1 cellular context compared by ENCODE assay signal in the genomic region with DNA sequence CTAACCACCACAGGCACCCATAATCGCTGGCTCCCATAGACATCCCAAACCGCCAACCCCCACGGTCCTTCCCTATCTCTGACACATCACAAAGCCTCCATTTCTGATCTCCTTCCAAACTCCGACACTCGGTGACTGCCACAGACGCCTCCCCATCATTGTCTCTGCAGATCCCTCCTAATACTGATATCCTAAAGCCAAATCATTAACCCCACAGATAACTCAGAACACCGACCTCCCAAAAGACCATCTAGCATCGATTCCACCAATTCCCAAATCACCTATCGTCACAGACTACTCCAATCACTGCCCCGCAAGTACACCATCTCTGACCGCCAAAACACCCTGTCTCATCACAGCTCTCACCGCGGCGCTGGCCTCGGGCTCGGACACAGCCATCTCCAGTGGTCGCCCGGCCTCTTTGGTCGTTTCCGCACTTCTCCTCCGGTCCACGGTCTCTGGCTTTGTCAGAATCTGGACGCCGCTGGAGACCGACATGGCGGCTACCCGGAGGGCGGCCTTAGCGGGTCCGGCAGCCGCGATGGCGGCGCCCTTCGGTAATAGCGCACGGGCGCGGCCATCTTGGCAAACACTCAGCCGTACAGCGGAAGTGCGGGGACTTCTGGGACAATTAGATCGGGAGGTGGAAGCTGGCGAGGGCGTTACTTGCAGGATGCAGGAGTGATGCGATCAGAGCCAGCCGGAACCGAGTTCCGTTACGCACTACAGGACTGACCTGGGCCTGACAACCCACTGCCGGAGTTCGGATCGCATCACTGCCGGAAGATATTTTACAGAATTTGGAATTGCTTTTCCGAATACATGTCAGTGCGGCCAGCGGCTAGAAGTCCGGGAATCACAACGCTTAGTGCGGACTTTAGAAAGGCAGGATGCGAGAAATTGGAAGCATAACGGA.
A peak's percentile ranks its signal among the peaks of the same experiment; 100 is the strongest.
TF ChIP-seq lines count a peak whose summit lies in the region.

Gene ZFP37 (minus strand): TSS at position 534 of the 916 bp plus-strand sequence. CDS start 36 bp downstream, at position 498.

TF ChIP-seq in SK-N-SH treated with all-trans-retinoic acid at 6 μM for 48 hours, 23 proteins besides CTCF, POLR2A, EP300 and RAD21 (continued from another document):
- TF ChIP-seq TOX (CRISPR knock-in tag; IDR thresholded peaks at IDR 0.05; ENCODE audit: borderline replicate concordance) (no peak), ZC3H10 (CRISPR knock-in tag; IDR thresholded peaks at IDR 0.05) (no peak), ISL1 (CRISPR knock-in tag; IDR thresholded peaks at IDR 0.05) (no peak), SNAI2 (CRISPR knock-in tag; IDR thresholded peaks at IDR 0.05) (no peak), TCF4 (CRISPR knock-in tag; IDR thresholded peaks at IDR 0.05; ENCODE audit: borderline replicate concordance) (no peak), GLIS3 (CRISPR knock-in tag; IDR thresholded peaks at IDR 0.05) (0 out of 2 replicates have a peak, but pooled peaks have one; percentile 65), CSDC2 (CRISPR knock-in tag; IDR thresholded peaks at IDR 0.05) (peak; percentile 92), BACH2 (CRISPR knock-in tag; IDR thresholded peaks at IDR 0.05; ENCODE audit: borderline replicate concordance) (no peak), PATZ1 (CRISPR knock-in tag; IDR thresholded peaks at IDR 0.05; ENCODE audit: borderline replicate concordance) (no peak)
- TF ChIP-seq, protein P1, sequence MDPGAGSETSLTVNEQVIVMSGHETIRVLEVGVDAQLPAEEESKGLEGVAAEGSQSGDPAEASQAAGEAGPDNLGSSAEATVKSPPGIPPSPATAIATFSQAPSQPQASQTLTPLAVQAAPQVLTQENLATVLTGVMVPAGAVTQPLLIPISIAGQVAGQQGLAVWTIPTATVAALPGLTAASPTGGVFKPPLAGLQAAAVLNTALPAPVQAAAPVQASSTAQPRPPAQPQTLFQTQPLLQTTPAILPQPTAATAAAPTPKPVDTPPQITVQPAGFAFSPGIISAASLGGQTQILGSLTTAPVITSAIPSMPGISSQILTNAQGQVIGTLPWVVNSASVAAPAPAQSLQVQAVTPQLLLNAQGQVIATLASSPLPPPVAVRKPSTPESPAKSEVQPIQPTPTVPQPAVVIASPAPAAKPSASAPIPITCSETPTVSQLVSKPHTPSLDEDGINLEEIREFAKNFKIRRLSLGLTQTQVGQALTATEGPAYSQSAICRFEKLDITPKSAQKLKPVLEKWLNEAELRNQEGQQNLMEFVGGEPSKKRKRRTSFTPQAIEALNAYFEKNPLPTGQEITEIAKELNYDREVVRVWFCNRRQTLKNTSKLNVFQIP (CRISPR knock-in tag; IDR thresholded peaks at IDR 0.05; ENCODE audit: borderline replicate concordance, low read depth), result no peak
- TF ChIP-seq, protein P2, sequence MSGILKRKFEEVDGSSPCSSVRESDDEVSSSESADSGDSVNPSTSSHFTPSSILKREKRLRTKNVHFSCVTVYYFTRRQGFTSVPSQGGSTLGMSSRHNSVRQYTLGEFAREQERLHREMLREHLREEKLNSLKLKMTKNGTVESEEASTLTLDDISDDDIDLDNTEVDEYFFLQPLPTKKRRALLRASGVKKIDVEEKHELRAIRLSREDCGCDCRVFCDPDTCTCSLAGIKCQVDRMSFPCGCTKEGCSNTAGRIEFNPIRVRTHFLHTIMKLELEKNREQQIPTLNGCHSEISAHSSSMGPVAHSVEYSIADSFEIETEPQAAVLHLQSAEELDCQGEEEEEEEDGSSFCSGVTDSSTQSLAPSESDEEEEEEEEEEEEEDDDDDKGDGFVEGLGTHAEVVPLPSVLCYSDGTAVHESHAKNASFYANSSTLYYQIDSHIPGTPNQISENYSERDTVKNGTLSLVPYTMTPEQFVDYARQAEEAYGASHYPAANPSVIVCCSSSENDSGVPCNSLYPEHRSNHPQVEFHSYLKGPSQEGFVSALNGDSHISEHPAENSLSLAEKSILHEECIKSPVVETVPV (CRISPR knock-in tag; IDR thresholded peaks at IDR 0.05), result no peak
